Comparison of ENCODE assay signal across 8 cellular contexts in genomic region chrX:154019633-154020499, GRCh38. TPM values are rescaled to one million over a fixed set of nuclear protein-coding genes. Genes with fewer than 3 reads are reported as not detected.
DNase-seq lines count a peak whose midpoint lies in the region; ATAC-seq and TF ChIP-seq lines count a peak whose summit lies in the region.

Gene IRAK1, minus strand, starts transcription at chrX:154019902. Its CDS starts 90 bp downstream, at chrX:154019812.

- H3K4me2 ChIP-seq in SU-DHL-6 (ENCODE audit: low read depth, low read length, poor library complexity, severe bottlenecking), result peak within 1 kb of the TSS; percentile 94

- peak within 1 kb of the TSS; percentile 91 for H3K9ac ChIP-seq in SU-DHL-6 (ENCODE audit: low read length)

- peak within 1 kb of the TSS; percentile 76 for H3K4me3 ChIP-seq in SU-DHL-6 (ENCODE audit: insufficient read depth, low read length, poor library complexity, severe bottlenecking)
- H3K4me3 ChIP-seq in heart left ventricle, result peak within 1 kb of the TSS; percentile 42 to 76 (median 62)

- H2AFZ ChIP-seq in SU-DHL-6 (ENCODE audit: low read depth, low read length, severe bottlenecking), result no peak within 1 kb of the TSS

- H3K9me2 ChIP-seq in SU-DHL-6 (replicated peaks; ENCODE audit: insufficient read depth, low read length), result no peaks in the 10 kb centered on the region

- no peak for TF ChIP-seq CTCF in SU-DHL-6 (IDR thresholded peaks at IDR 0.05; ENCODE audit: insufficient read depth, low read length, poor library complexity, severe bottlenecking)
- TF ChIP-seq CTCF in heart left ventricle (IDR thresholded peaks at IDR 0.05), result peak in 2 of 12 donors; percentile 6 to 10
- no peak for TF ChIP-seq CTCF in progenitor cell of endocrine pancreas (IDR thresholded peaks at IDR 0.05; ENCODE audit: unreplicated experiment)

- H3K36me3 ChIP-seq in SU-DHL-6 (ENCODE audit: low read length) (no peaks in the 10 kb centered on the region), heart left ventricle (peaks cover 0 to 34% (median 3%) of the 10 kb centered on the region in 9 donors)

- in situ Hi-C loops in Caki2 (cut with HindIII; ENCODE audit: low pct_unique_long_range_greater_than_20kb, low sequenced_read_pairs), result no loop called here

- peak; percentile 55 for DNase-seq in Caki2 (ENCODE audit: low read depth)
- peak; percentile 76 for DNase-seq in HPDE6-E6E7 (ENCODE audit: extremely low spot score)
- DNase-seq in amniotic stem cell (lab: John Stamatoyannopoulos, UW), result peak; percentile 25
- peak; percentile 41 to 84 (median 66) for DNase-seq in heart left ventricle
- peak; percentile 27 for DNase-seq in progenitor cell of endocrine pancreas (ENCODE audit: low spot score, unreplicated experiment)
- no peak for DNase-seq in Ammon's horn (ENCODE audit: low spot score)

- H3K4me3 Mint-ChIP-seq in progenitor cell of endocrine pancreas (ENCODE audit: low read depth), result peak within 1 kb of the TSS; percentile 78

- H3K36me3 Mint-ChIP-seq in progenitor cell of endocrine pancreas (ENCODE audit: insufficient read depth), result peaks cover 4% of the 10 kb centered on the region

- H4K20me1 ChIP-seq in SU-DHL-6 (ENCODE audit: low read depth, low read length), result no peaks in the 10 kb centered on the region

- H3K27me3 ChIP-seq in SU-DHL-6 (ENCODE audit: low read length), result no peaks in the 10 kb centered on the region
- peaks cover 0 to 34% (median 0%) of the 10 kb centered on the region in 9 donors for H3K27me3 ChIP-seq in heart left ventricle

- ATAC-seq in GM19455 (IDR thresholded peaks at IDR 0.05; ENCODE audit: unreplicated experiment), result peak; percentile 71
- ATAC-seq in heart left ventricle, result peak in 3 of 4 donors; percentile 83 to 87 (median 85)

- peaks cover 19% of the 10 kb centered on the region for H3K4me1 Mint-ChIP-seq in progenitor cell of endocrine pancreas (ENCODE audit: low read depth)

- H3K27ac ChIP-seq in SU-DHL-6 (ENCODE audit: low read depth, low read length) (peak within 1 kb of the TSS; percentile 81), heart left ventricle (peak within 1 kb of the TSS; percentile 57 to 92 (median 88))

- no peaks in the 10 kb centered on the region for H3K27me3 Mint-ChIP-seq in progenitor cell of endocrine pancreas

- peaks cover 0 to 25% (median 6%) of the 10 kb centered on the region in 12 donors for H3K4me1 ChIP-seq in heart left ventricle

- peaks cover 4% of the 10 kb centered on the region for H3K9me3 Mint-ChIP-seq in progenitor cell of endocrine pancreas (ENCODE audit: low read depth)

- H3F3A ChIP-seq in SU-DHL-6 (ENCODE audit: insufficient read depth), result peaks cover 7% of the 10 kb centered on the region

- H3K27ac Mint-ChIP-seq in progenitor cell of endocrine pancreas, result peak within 1 kb of the TSS; percentile 91

- no peak for TF ChIP-seq POLR2A in heart left ventricle (IDR thresholded peaks at IDR 0.05)

- intact Hi-C loops in heart left ventricle (cut with DNase I), result loop anchor here in 4 of 10 donors (2.0 to 10.0 kb wide), 5 partner anchors 27 to 75 kb away; partner anchors contain the start of genes HCFC1 (in 1 of the 4), MECP2 (in 1 of the 4) and TMEM187 (in 1 of the 4)

- no peaks in the 10 kb centered on the region for H3K9me3 ChIP-seq in SU-DHL-6 (ENCODE audit: insufficient read depth, low read length)
- no peaks in the 10 kb centered on the region for H3K9me3 ChIP-seq in heart left ventricle

- H3K79me2 ChIP-seq in SU-DHL-6 (ENCODE audit: insufficient read depth, low read length), result peaks cover 15% of the 10 kb centered on the region; the same call in 1 of the 2 replicates

- 1 to 59% (median 20%) methylated on average over 4 to 96 of the region's 96 CpGs for WGBS in heart left ventricle, 4 donors

RNA-seq across cellular contexts. Expression of gene IRAK1, which starts in this region (rescaled TPM):
- 116 and 131 TPM in 2 replicates for total RNA-seq in Caki2 (2014; rRNA removed; shearing (Covaris generic); ENCODE audit: low replicate concordance)
- total RNA-seq in heart left ventricle (10 to 100 TPM; 22.0 to 79.2 (median 29.7) TPM), progenitor cell of endocrine pancreas (95.8 and 96.9 TPM in 2 replicates)
- polyA plus RNA-seq in heart left ventricle, result 10 to 100 TPM; 23.8 to 89.3 TPM
